1 cellular context compared by ENCODE assay signal in genomic region chr14:74085828-74086227, GRCh38.
TF ChIP-seq lines count a peak whose summit lies in the region.

No MANE protein-coding gene starts in this region.

TF ChIP-seq in GM12878, 131 proteins besides CTCF, POLR2A, EP300 and RAD21 (continued from another document and continues in another):
- no peak for TF ChIP-seq POU2F2 (IDR thresholded peaks at IDR 0.05; ENCODE audit: borderline replicate concordance, low read depth, low read length)
- TF ChIP-seq NFYA (IDR thresholded peaks at IDR 0.05; ENCODE audit: borderline replicate concordance, low read depth, low read length) = no peak
- TF ChIP-seq PML (IDR thresholded peaks at IDR 0.05; ENCODE audit: low read length) = peak; percentile 48; the same call in 1 of the 2 replicates
- TF ChIP-seq STAT1 (conservative IDR thresholded peaks at IDR 0.05) = no peak
- TF ChIP-seq WRNIP1 (IDR thresholded peaks at IDR 0.05; ENCODE audit: borderline replicate concordance, low read depth, low read length) = no peak
- no peak for TF ChIP-seq CEBPB (IDR thresholded peaks at IDR 0.05; ENCODE audit: borderline replicate concordance in 1 of 2, low read depth in 2 of 2, low read length in 2 of 2)
- TF ChIP-seq GABPA (IDR thresholded peaks at IDR 0.05; ENCODE audit: low read depth) = no peak
- no peak for TF ChIP-seq ZZZ3 (IDR thresholded peaks at IDR 0.05; ENCODE audit: control insufficient read depth, insufficient read length, low read depth)
- no peak for TF ChIP-seq SIX5 (IDR thresholded peaks at IDR 0.05; ENCODE audit: low read depth, low read length, severe bottlenecking)
- peak; percentile 57; the same call in 1 of the 2 replicates for TF ChIP-seq MEF2A (IDR thresholded peaks at IDR 0.05; ENCODE audit: insufficient read depth, low read depth, low read length)
- TF ChIP-seq RELB (IDR thresholded peaks at IDR 0.05; ENCODE audit: low read depth) = peak; percentile 33; the same call in 1 of the 2 replicates
- TF ChIP-seq MTA2 (IDR thresholded peaks at IDR 0.05; ENCODE audit: low read depth) = no peak; the same call in 1 of the 2 replicates
- peak; percentile 50; the same call in 1 of the 2 replicates for TF ChIP-seq BCL11A (IDR thresholded peaks at IDR 0.05; ENCODE audit: low read depth, low read length)
- no peak for TF ChIP-seq SMC3 (IDR thresholded peaks at IDR 0.05; ENCODE audit: borderline replicate concordance, low read length)
- peak; percentile 45 for TF ChIP-seq ATF7 (IDR thresholded peaks at IDR 0.05; ENCODE audit: low read depth)
- TF ChIP-seq TCF3 (IDR thresholded peaks at IDR 0.05; ENCODE audit: borderline replicate concordance, insufficient read depth, low read depth, low read length) = no peak
- 0 out of 2 replicates have a peak, but pooled peaks have one; percentile 53 for TF ChIP-seq JUND (IDR thresholded peaks at IDR 0.05; ENCODE audit: low read depth, low read length)
- no peak for TF ChIP-seq MYB (IDR thresholded peaks at IDR 0.05; ENCODE audit: borderline replicate concordance, low read depth, low read length)
- TF ChIP-seq ZNF384 (IDR thresholded peaks at IDR 0.05; ENCODE audit: borderline replicate concordance, low read depth, low read length) = peak; percentile 94
- no peak for TF ChIP-seq SUZ12 (IDR thresholded peaks at IDR 0.05; ENCODE audit: unreplicated experiment)
- no peak for TF ChIP-seq BCL3 (IDR thresholded peaks at IDR 0.05; ENCODE audit: borderline replicate concordance, insufficient read depth, low read depth, low read length, poor library complexity, severe bottlenecking)
- no peak for TF ChIP-seq RBBP5 (conservative IDR thresholded peaks at IDR 0.05)
- TF ChIP-seq SMARCA5 (IDR thresholded peaks at IDR 0.05) = no peak
- no peak for TF ChIP-seq TAF1 (IDR thresholded peaks at IDR 0.05; ENCODE audit: borderline replicate concordance, low read depth, low read length)
- TF ChIP-seq NFXL1 (IDR thresholded peaks at IDR 0.05; ENCODE audit: borderline replicate concordance) = no peak
- TF ChIP-seq HDGF (IDR thresholded peaks at IDR 0.05) = no peak
- TF ChIP-seq E4F1 (IDR thresholded peaks at IDR 0.05; ENCODE audit: borderline replicate concordance, partially characterized antibody) = no peak
- TF ChIP-seq SPI1 (IDR thresholded peaks at IDR 0.05; ENCODE audit: borderline replicate concordance, insufficient read depth, low read depth, low read length) = peak; percentile 96
- no peak for TF ChIP-seq CHD2 (IDR thresholded peaks at IDR 0.05; ENCODE audit: borderline replicate concordance, low read depth, low read length)
- peak; percentile 79; the same call in 1 of the 2 replicates for TF ChIP-seq ATF2 (IDR thresholded peaks at IDR 0.05; ENCODE audit: low read length)
- TF ChIP-seq CREM (IDR thresholded peaks at IDR 0.05; ENCODE audit: low read depth) = peak; percentile 55
- TF ChIP-seq ZNF207 (IDR thresholded peaks at IDR 0.05; ENCODE audit: borderline replicate concordance) = no peak
- no peak for TF ChIP-seq IRF5 (IDR thresholded peaks at IDR 0.05; ENCODE audit: borderline replicate concordance)
- peak; percentile 76 to 82 for TF ChIP-seq IKZF2 (IDR thresholded peaks at IDR 0.05)
- no peak for TF ChIP-seq CBX5 (IDR thresholded peaks at IDR 0.05; ENCODE audit: low read depth)
- no peak for TF ChIP-seq ZBTB11 (CRISPR knock-in tag; IDR thresholded peaks at IDR 0.05)
- TF ChIP-seq PRDM15 (CRISPR knock-in tag; IDR thresholded peaks at IDR 0.05) = no peak
- no peak for TF ChIP-seq KAT2A (conservative IDR thresholded peaks at IDR 0.05; ENCODE audit: control insufficient read depth, low read depth, low read length)
- no peak for TF ChIP-seq MYC (IDR thresholded peaks at IDR 0.05; ENCODE audit: insufficient read depth, insufficient read length, insufficient replicate concordance, low read length, severe bottlenecking)
- no peak for TF ChIP-seq HCFC1 (IDR thresholded peaks at IDR 0.05; ENCODE audit: low read length)
- TF ChIP-seq IKZF1 (conservative IDR thresholded peaks at IDR 0.05) = peak; percentile 53; the same call in 1 of the 2 replicates
- TF ChIP-seq CREB1 (IDR thresholded peaks at IDR 0.05; ENCODE audit: low read depth) = 0 out of 2 replicates have a peak, but pooled peaks have one; percentile 14
- no peak for TF ChIP-seq POLR2AphosphoS5 (IDR thresholded peaks at IDR 0.05; ENCODE audit: low read length)
- no peak for TF ChIP-seq STAT3 (IDR thresholded peaks at IDR 0.05; ENCODE audit: low read depth, low read length)
- TF ChIP-seq IRF3 (IDR thresholded peaks at IDR 0.05) = no peak
- no peak for TF ChIP-seq CBX3 (IDR thresholded peaks at IDR 0.05; ENCODE audit: borderline replicate concordance, low read depth)
- TF ChIP-seq IRF4 (IDR thresholded peaks at IDR 0.05; ENCODE audit: low read depth, low read length) = peak; percentile 95
- TF ChIP-seq YBX1 (IDR thresholded peaks at IDR 0.05) = no peak
